ENCODE assay signal across 21 cellular contexts in the genomic region with DNA sequence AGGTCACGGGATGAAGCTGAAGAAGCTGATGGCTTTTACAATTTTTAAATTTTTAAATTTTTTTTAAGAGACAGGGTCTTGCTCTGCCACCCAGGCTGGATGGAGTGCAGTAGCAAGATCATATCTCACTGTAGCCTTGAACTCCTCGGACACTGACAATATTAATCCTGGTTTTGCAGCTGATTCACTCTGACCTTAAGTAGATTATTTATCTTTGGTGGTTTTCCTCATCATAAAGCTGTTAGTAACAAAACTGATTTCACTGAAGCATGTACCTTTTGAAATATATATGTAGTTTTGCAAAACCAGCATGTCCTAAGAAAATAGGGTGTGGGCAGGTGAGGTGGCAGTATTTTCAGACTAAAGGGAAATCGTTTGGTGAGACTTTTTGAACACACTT.
"Had no signal": no experiment of that assay in that cellular context is flagged by ENCODE, and none has a peak within 500 bp of the region (broad histone marks: within the 10 kb centered on the region; RNA-seq: fewer than 3 reads in every experiment).

No MANE protein-coding gene starts in this region.

- H3K27ac ChIP-seq: HL-60, PC-9, Peyer's patch, SJCRH30 had no signal

- H3K4me1 ChIP-seq: Peyer's patch, SJCRH30 had no signal

- H3K27me3 ChIP-seq: Peyer's patch, SJCRH30 had no signal

- ATAC-seq: SK-N-SH treated with all-trans-retinoic acid at 6 μM for 48 hours had no signal

- H3K9me3 ChIP-seq: Peyer's patch, SJCRH30 had no signal

- H3K36me3 ChIP-seq: SJCRH30 had no signal

- H3K4me2 ChIP-seq: PC-9 had no signal

- DNase-seq: KBM-7; MV-4-11; NCI-H1048; NCI-H1105; NCI-H1417; NCI-H1436 treated with DMSO at 0.1 percent for 48 hours; NCI-H1694 treated with DMSO at 0.1 percent for 48 hours; NCI-H1930; NCI-H2081; NCI-H2107; NCI-H2227 treated with DMSO at 0.1 percent for 48 hours; NCI-H524; NCI-H526 treated with DMSO at 0.1 percent for 48 hours; NCI-H748 treated with DMSO at 0.1 percent for 48 hours; NK-92 treated with Interleukin-12 subunit alpha and Interleukin-12 subunit beta, amount 100 ng/mL, for 24 hours; PC-9; Peyer's patch; SHP77 treated with DMSO at 0.1 percent for 48 hours; SJCRH30 had no signal

- H3K4me3 ChIP-seq: PC-9, Peyer's patch, SJCRH30 had no signal

- H2AFZ ChIP-seq: PC-9 had no signal
